ENCODE assay signal across 12 cellular contexts in genomic region chr2:111706481-111707001, GRCh38.
DNase-seq lines count a peak whose midpoint lies in the region; ATAC-seq and TF ChIP-seq lines count a peak whose summit lies in the region.
"Had no signal": no experiment of that assay in that cellular context is flagged by ENCODE, and none has a peak within 500 bp of the region (broad histone marks: within the 10 kb centered on the region; RNA-seq: fewer than 3 reads in every experiment).

No MANE protein-coding gene starts in this region.

- peaks cover 50 to 55% of the 10 kb centered on the region in 2 donors for H3K4me1 ChIP-seq in gastrocnemius medialis

- H3K27ac ChIP-seq in gastrocnemius medialis: peak overlapping the region; percentile 27 to 78 (median 66)
- H3K27ac ChIP-seq: SK-N-MC had no signal

- H3K27me3 Mint-ChIP-seq in activated CD4-positive, alpha-beta T cell treated with anti-CD3 and anti-CD28 coated beads for 36 hours: peaks cover 30% of the 10 kb centered on the region
- H3K27me3 Mint-ChIP-seq in activated T-helper 1 cell treated with anti-CD3 and anti-CD28 coated beads, Interleukin-12 subunit alpha, Interleukin-12 subunit beta, Interleukin-2, Interleukin-4 antibody, amounts not matched to agents 30 ng/mL and 10 ng/mL and 1 ng/mL, durations not matched to agents 14 hours and 24 hours and 36 hours (ENCODE audit: insufficient read depth): peaks cover 2% of the 10 kb centered on the region

- no peaks in the 10 kb centered on the region for H3K36me3 Mint-ChIP-seq in activated CD4-positive, alpha-beta T cell treated with anti-CD3 and anti-CD28 coated beads for 36 hours (ENCODE audit: low read depth)
- peaks cover 2% of the 10 kb centered on the region for H3K36me3 Mint-ChIP-seq in activated T-helper 1 cell treated with anti-CD3 and anti-CD28 coated beads, Interleukin-12 subunit alpha, Interleukin-12 subunit beta, Interleukin-2, Interleukin-4 antibody, amounts not matched to agents 30 ng/mL and 10 ng/mL and 1 ng/mL, durations not matched to agents 14 hours and 24 hours and 36 hours (ENCODE audit: low read depth)

- peak; percentile 28 for DNase-seq in activated CD4-positive, alpha-beta T cell treated with anti-CD3 and anti-CD28 coated beads for 36 hours
- DNase-seq in activated CD4-positive, alpha-beta T cell treated with anti-CD3 and anti-CD28 coated beads for 4 hours: no peak
- no peak for DNase-seq in activated T-helper 1 cell treated with anti-CD3 and anti-CD28 coated beads, Interleukin-12 subunit alpha, Interleukin-12 subunit beta, Interleukin-2, Interleukin-4 antibody, amounts not matched to agents 30 ng/mL and 10 ng/mL and 1 ng/mL, durations not matched to agents 14 hours and 24 hours and 36 hours (ENCODE audit: low spot score)
- peak in 1 of 2 donors; percentile 24 for DNase-seq in gastrocnemius medialis
- no peak for DNase-seq in cardiac septum (ENCODE audit: low spot score)
- no peak for DNase-seq in cerebellar cortex (ENCODE audit: low spot score)
- no peak for DNase-seq in iPS-NIHi11 (ENCODE audit: low spot score)
- DNase-seq: GDM1, NCI-H2029 treated with DMSO at 0.1 percent for 48 hours had no signal

- CTCF ChIA-PET in activated CD4-positive, alpha-beta T cell treated with anti-CD3 and anti-CD28 coated beads for 36 hours (lab: Charles Lee): interaction anchor here (0.8 kb wide), 1 partner anchor 786 kb away, joined by 3 read pairs; no protein-coding TSS in a partner anchor

- peak; percentile 9 for ATAC-seq in activated CD4-positive, alpha-beta T cell treated with anti-CD3 and anti-CD28 coated beads for 36 hours
- peak; percentile 13 for ATAC-seq in HG03432 (IDR thresholded peaks at IDR 0.05; ENCODE audit: unreplicated experiment)
- ATAC-seq in gastrocnemius medialis: no peak

- no peaks in the 10 kb centered on the region for H3K36me3 ChIP-seq in gastrocnemius medialis
- H3K36me3 ChIP-seq: transverse colon had no signal

- POLR2A ChIA-PET in activated CD4-positive, alpha-beta T cell treated with anti-CD3 and anti-CD28 coated beads for 36 hours (lab: Charles Lee): interaction anchor here (0.6 to 0.7 kb wide), 2 partner anchors 170 to 305 kb away, joined by 3 to 4 read pairs; no protein-coding TSS in a partner anchor

- intact Hi-C loops in activated CD4-positive, alpha-beta T cell treated with anti-CD3 and anti-CD28 coated beads for 36 hours (cut with DNase I, micrococcal nuclease): loop anchor here (5.0 to 10.0 kb wide), 5 partner anchors 224 to 892 kb away; no protein-coding TSS in a partner anchor
- intact Hi-C loops in activated T-helper 1 cell treated with anti-CD3 and anti-CD28 coated beads, Interleukin-12 subunit alpha, Interleukin-12 subunit beta, Interleukin-2, Interleukin-4 antibody, amounts not matched to agents 30 ng/mL and 10 ng/mL and 1 ng/mL, durations not matched to agents 14 hours and 24 hours and 36 hours (cut with micrococcal nuclease): loop anchor here (1.0 to 10.0 kb wide), 3 partner anchors 589 to 962 kb away; no protein-coding TSS in a partner anchor
- intact Hi-C loops in gastrocnemius medialis (cut with DNase I; ENCODE audit: low total_unique reads) (loop anchor here (10.0 kb wide), 1 partner anchor 582 kb away; the partner anchor contains the start of gene BCL2L11), cardiac septum (cut with DNase I) (loop anchor here (10.0 kb wide), 1 partner anchor 592 kb away; no protein-coding TSS in a partner anchor)

- no peaks in the 10 kb centered on the region for H3K27me3 ChIP-seq in gastrocnemius medialis
- H3K27me3 ChIP-seq: transverse colon had no signal

- H3K4me1 Mint-ChIP-seq in activated CD4-positive, alpha-beta T cell treated with anti-CD3 and anti-CD28 coated beads for 36 hours: peaks cover 35% of the 10 kb centered on the region
- H3K4me1 Mint-ChIP-seq in activated T-helper 1 cell treated with anti-CD3 and anti-CD28 coated beads, Interleukin-12 subunit alpha, Interleukin-12 subunit beta, Interleukin-2, Interleukin-4 antibody, amounts not matched to agents 30 ng/mL and 10 ng/mL and 1 ng/mL, durations not matched to agents 14 hours and 24 hours and 36 hours (ENCODE audit: low read depth): peaks cover 93% of the 10 kb centered on the region

- no peak overlapping the region for H3K4me3 Mint-ChIP-seq in activated CD4-positive, alpha-beta T cell treated with anti-CD3 and anti-CD28 coated beads for 36 hours
- H3K4me3 Mint-ChIP-seq in activated T-helper 1 cell treated with anti-CD3 and anti-CD28 coated beads, Interleukin-12 subunit alpha, Interleukin-12 subunit beta, Interleukin-2, Interleukin-4 antibody, amounts not matched to agents 30 ng/mL and 10 ng/mL and 1 ng/mL, durations not matched to agents 14 hours and 24 hours and 36 hours: no peak overlapping the region

- H3K27ac Mint-ChIP-seq in activated CD4-positive, alpha-beta T cell treated with anti-CD3 and anti-CD28 coated beads for 36 hours: peak overlapping the region; percentile 6
- peak overlapping the region; percentile 86 for H3K27ac Mint-ChIP-seq in activated T-helper 1 cell treated with anti-CD3 and anti-CD28 coated beads, Interleukin-12 subunit alpha, Interleukin-12 subunit beta, Interleukin-2, Interleukin-4 antibody, amounts not matched to agents 30 ng/mL and 10 ng/mL and 1 ng/mL, durations not matched to agents 14 hours and 24 hours and 36 hours

- H3K4me3 ChIP-seq in gastrocnemius medialis: no peak overlapping the region
- H3K4me3 ChIP-seq: SK-N-MC, transverse colon had no signal

- no peaks in the 10 kb centered on the region for H3K9me3 Mint-ChIP-seq in activated CD4-positive, alpha-beta T cell treated with anti-CD3 and anti-CD28 coated beads for 36 hours (ENCODE audit: low read depth)
- no peaks in the 10 kb centered on the region for H3K9me3 Mint-ChIP-seq in activated T-helper 1 cell treated with anti-CD3 and anti-CD28 coated beads, Interleukin-12 subunit alpha, Interleukin-12 subunit beta, Interleukin-2, Interleukin-4 antibody, amounts not matched to agents 30 ng/mL and 10 ng/mL and 1 ng/mL, durations not matched to agents 14 hours and 24 hours and 36 hours

- H3K9me3 ChIP-seq in gastrocnemius medialis: no peaks in the 10 kb centered on the region
- H3K9me3 ChIP-seq: transverse colon had no signal

- no peak for TF ChIP-seq CTCF in gastrocnemius medialis (IDR thresholded peaks at IDR 0.05 in 4 of 5, conservative IDR thresholded peaks at IDR 0.05 in 1 of 5)

- no peak for TF ChIP-seq POLR2A in gastrocnemius medialis (IDR thresholded peaks at IDR 0.05)

- in situ Hi-C loops in gastrocnemius medialis (cut with MboI; ENCODE audit: low sequenced_read_pairs in 4 of 4): loop anchor here (10.0 to 25.0 kb wide), 5 partner anchors 82 to 919 kb away; partner anchors contain the start of gene BCL2L11 (in 2 of the 4)

Comparison
In these comparisons a context has a peak if more than half of its experiments do, and no peak if none do; other contexts are left out.
1. ATAC-seq: peak in activated CD4-positive, alpha-beta T cell treated with anti-CD3 and anti-CD28 coated beads for 36 hours (single experiment) and HG03432 (single experiment); none in gastrocnemius medialis (0 of 2).